ENCODE assay signal across 11 cellular contexts in the genomic region with DNA sequence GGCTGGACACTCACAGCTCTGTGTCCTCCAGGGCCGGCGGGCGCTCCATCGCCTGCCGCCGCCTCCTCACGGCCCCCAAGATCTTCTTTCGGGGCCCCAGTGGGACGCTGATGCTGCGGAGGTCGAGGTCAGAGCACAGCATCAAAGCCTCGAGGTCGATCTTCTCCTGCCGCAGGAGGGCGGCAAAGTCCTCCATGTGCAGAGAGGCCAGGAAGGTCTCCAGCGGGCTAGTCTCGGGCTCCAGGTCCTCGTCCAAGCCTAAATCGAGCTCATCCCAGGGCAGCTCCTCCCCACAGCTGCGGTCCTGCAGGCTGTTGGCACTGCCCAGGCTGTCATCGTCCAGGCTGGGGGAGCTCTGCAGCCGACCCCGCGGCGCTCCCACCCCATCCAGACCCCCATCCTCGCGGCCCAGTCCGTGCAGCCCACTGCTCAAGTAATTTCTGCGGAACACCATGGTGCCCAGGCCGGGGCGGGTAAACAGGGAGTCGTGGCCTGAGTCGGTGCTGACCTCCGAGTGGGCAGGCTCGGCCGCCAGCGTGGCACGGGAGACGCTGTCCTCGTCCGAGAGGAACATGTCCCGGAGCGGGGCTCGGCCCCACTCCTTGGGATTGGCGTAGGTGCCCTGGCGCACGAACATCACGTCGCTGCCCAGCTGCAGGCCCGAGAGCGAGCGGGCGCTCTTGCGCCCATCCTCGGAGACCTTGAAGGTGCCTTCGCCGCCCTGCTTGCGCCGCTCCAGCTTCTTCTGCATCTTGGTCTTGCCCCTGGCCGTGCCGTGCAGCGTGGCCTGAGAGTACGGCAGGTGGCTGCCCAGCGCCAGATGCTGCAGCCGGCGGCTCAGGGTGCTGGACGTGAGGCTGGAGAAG. TPM values are rescaled to one million over a fixed set of nuclear protein-coding genes. Genes with fewer than 3 reads are reported as not detected.
DNase-seq lines count a peak whose midpoint lies in the region; ATAC-seq and TF ChIP-seq lines count a peak whose summit lies in the region.
"Had no signal": no experiment of that assay in that cellular context is flagged by ENCODE, and none has a peak within 500 bp of the region (broad histone marks: within the 10 kb centered on the region; RNA-seq: fewer than 3 reads in every experiment).

No MANE protein-coding gene starts in this region.

- peak overlapping the region; percentile 96 for H2AK5ac ChIP-seq in neuronal stem cell (ENCODE audit: low read depth, low read length)

- no peak overlapping the region for H2BK5ac ChIP-seq in neuronal stem cell (ENCODE audit: low read length)

- H3K79me1 ChIP-seq in neuronal stem cell (ENCODE audit: low read depth, low read length): peaks cover 6% of the 10 kb centered on the region

- ATAC-seq in GM18520 (IDR thresholded peaks at IDR 0.05; ENCODE audit: unreplicated experiment): no peak
- no peak for ATAC-seq in HG03565 (IDR thresholded peaks at IDR 0.05; ENCODE audit: unreplicated experiment)
- ATAC-seq: activated CD4-positive, CD25-positive, alpha-beta regulatory T cell treated with anti-CD3 and anti-CD28 coated beads, Interleukin-2, amount 50 U/mL, for 24 hours had no signal

- H4K8ac ChIP-seq in neuronal stem cell (ENCODE audit: low read depth, low read length): no peak overlapping the region

- peaks cover 10 to 15% of the 10 kb centered on the region in 2 donors for H3K4me1 ChIP-seq in neuronal stem cell (ENCODE audit: control insufficient read depth in 2 of 2, insufficient read depth in 1 of 2, low read depth in 1 of 2, low read length in 2 of 2)

- peaks cover 10 to 58% (median 30%) of the 10 kb centered on the region in 3 experiments for H3K27me3 ChIP-seq in neuronal stem cell (ENCODE audit: control insufficient read depth in 3 of 3, insufficient read depth in 3 of 3, low read depth in 1 of 3, low read length in 3 of 3)

- H2BK12ac ChIP-seq in neuronal stem cell (ENCODE audit: low read length): no peak overlapping the region

- peak overlapping the region; percentile 80 for H3K23ac ChIP-seq in neuronal stem cell (ENCODE audit: low read depth, low read length, poor library complexity)

- DNase-seq in ELF-1 (ENCODE audit: low read depth, low spot score) (peak; percentile 71), LNCaP clone FGC (ENCODE audit: low read depth) (no peak), cerebellar cortex (ENCODE audit: low spot score) (peak; percentile 19), neuronal stem cell (ENCODE audit: low spot score) (no peak)
- DNase-seq in activated CD4-positive, CD25-positive, alpha-beta regulatory T cell (lab: John Stamatoyannopoulos, UW): no peak
- DNase-seq: amniotic stem cell, naive B cell had no signal

- H3K4me3 ChIP-seq in LNCaP clone FGC (ENCODE audit: low read depth, low read length) (no peak overlapping the region), neuronal stem cell (ENCODE audit: low read length in 2 of 2) (no peak overlapping the region)

- H3K4ac ChIP-seq in neuronal stem cell (ENCODE audit: low read length): no peak overlapping the region

- peak overlapping the region; percentile 75 for H2BK15ac ChIP-seq in neuronal stem cell (ENCODE audit: low read length)

- no peaks in the 10 kb centered on the region for H3K36me3 ChIP-seq in neuronal stem cell (replicated peaks in 1 of 2; ENCODE audit: control insufficient read depth in 2 of 2, insufficient read depth in 2 of 2, low read length in 2 of 2)

- H2BK120ac ChIP-seq in neuronal stem cell (ENCODE audit: low read depth, low read length): no peak overlapping the region

- peak; percentile 40 for TF ChIP-seq CTCF in LNCaP clone FGC (IDR thresholded peaks at IDR 0.05; ENCODE audit: control insufficient read depth, extremely low read depth, insufficient read depth)

- H3K18ac ChIP-seq in neuronal stem cell (ENCODE audit: low read length): peak overlapping the region; percentile 59

- H4K91ac ChIP-seq in neuronal stem cell (ENCODE audit: low read depth, low read length, poor library complexity): no peak overlapping the region

- peak overlapping the region; percentile 89 for H3K14ac ChIP-seq in neuronal stem cell (ENCODE audit: low read length)

- no peak overlapping the region for H3K4me2 ChIP-seq in neuronal stem cell (ENCODE audit: insufficient read depth, low read length, poor library complexity, severe bottlenecking)

- no CpG with 5 or more reads among the region's 67 CpGs for WGBS in neuronal stem cell (ENCODE audit: extremely low coverage in 2 of 2, insufficient read length in 2 of 2, insufficient replicate concordance in 1 of 2), 2 donors

- H3K9me3 ChIP-seq in neuronal stem cell (replicated peaks in 1 of 2; ENCODE audit: control insufficient read depth in 2 of 2, insufficient read depth in 1 of 2, low read depth in 1 of 2, low read length in 2 of 2): peaks cover 0 to 3% of the 10 kb centered on the region in 2 donors

- peak overlapping the region; percentile 81 for H3K9ac ChIP-seq in neuronal stem cell (ENCODE audit: low read depth, low read length, poor library complexity)

- no peak overlapping the region for H2AFZ ChIP-seq in neuronal stem cell (ENCODE audit: low read length)

- no peak overlapping the region for H3K27ac ChIP-seq in neuronal stem cell (replicated peaks; ENCODE audit: low read length)

RNA-seq across cellular contexts. Expression of gene USH1G, which starts 3.4 kb away (rescaled TPM):
- 0.20 TPM for polyA plus RNA-seq in neuronal stem cell (2013, experiment 1 of 2)
- polyA plus RNA-seq in neuronal stem cell (2013, experiment 2 of 2): 0.24 TPM
- polyA plus RNA-seq: IgD-negative memory B cell had no signal

RNA-seq across cellular contexts. Expression of gene OTOP2, which starts 4.4 kb away (rescaled TPM):
- polyA plus RNA-seq in neuronal stem cell (2013, experiment 1 of 2): not detected
- polyA plus RNA-seq in neuronal stem cell (2013, experiment 2 of 2): not detected
- polyA plus RNA-seq: IgD-negative memory B cell had no signal

RNA-seq across cellular contexts. Expression of gene OTOP3, which starts 16.0 kb away (rescaled TPM):
- not detected for polyA plus RNA-seq in neuronal stem cell (2013, experiment 1 of 2)
- not detected for polyA plus RNA-seq in neuronal stem cell (2013, experiment 2 of 2)
- polyA plus RNA-seq: IgD-negative memory B cell had no signal

RNA-seq across cellular contexts. Expression of gene FADS6, which starts 26.2 kb away (rescaled TPM):
- polyA plus RNA-seq in neuronal stem cell (2013, experiment 1 of 2): not detected
- not detected for polyA plus RNA-seq in neuronal stem cell (2013, experiment 2 of 2)
- polyA plus RNA-seq: IgD-negative memory B cell had no signal

RNA-seq across cellular contexts. Expression of gene FDXR, which starts 46.9 kb away (rescaled TPM):
- 13.2 TPM for polyA plus RNA-seq in neuronal stem cell (2013, experiment 1 of 2)
- polyA plus RNA-seq in neuronal stem cell (2013, experiment 2 of 2): 12.0 TPM

Comparison
In these comparisons a context has a peak if more than half of its experiments do, and no peak if none do; other contexts are left out.
1. DNase-seq: peak in ELF-1 (single experiment) and cerebellar cortex (single experiment); none in LNCaP clone FGC (single experiment), neuronal stem cell (single experiment) and activated CD4-positive, CD25-positive, alpha-beta regulatory T cell (0 of 4).